ENCODE assay signal across 9 cellular contexts in the genomic region with DNA sequence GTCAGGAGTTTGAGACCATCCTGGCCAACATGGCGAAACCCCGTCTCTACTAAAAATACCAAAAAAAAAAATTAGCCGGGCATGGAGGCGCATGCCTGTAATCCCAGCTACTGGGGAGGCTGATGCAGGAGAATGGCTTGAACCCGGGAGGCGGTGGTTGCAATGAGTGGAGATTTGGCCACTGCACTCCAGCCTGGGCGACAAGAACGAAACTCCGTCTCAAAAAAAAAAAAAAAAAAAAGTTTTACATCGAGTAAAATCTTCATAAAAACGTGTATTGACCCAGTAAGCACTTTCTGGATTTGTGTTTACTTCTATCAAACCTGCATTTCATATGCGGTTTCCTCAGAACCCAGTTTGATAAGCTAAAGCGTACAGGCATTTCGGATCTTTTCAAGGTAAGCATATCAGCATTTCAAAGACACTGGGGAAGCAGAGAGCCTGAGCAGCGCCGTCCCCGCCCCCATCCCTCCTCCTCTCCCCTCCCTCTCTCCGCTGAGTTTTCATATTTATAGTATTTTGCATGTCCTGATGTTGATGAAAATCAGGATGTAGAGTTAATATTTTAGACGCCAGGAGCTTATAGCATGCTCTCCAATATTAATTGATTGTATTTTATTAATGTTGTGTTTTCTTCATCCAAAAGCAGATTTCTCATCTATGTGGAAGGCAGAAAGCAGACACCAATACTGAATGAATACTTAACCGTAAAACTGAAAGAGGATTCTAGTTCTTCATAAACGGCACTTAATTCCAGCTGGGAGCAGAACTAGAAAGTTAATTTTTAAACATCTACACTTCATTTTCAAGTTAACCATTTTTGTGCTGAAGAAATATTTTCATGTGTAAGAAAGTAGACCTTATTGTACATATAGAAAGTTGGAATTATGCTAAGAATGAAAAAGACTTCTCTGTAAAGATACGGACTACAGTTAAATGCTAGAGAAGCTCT. TPM values are rescaled to one million over a fixed set of nuclear protein-coding genes. Genes with fewer than 3 reads are reported as not detected.
DNase-seq lines count a peak whose midpoint lies in the region; ATAC-seq and TF ChIP-seq lines count a peak whose summit lies in the region.
"Had no signal": no experiment of that assay in that cellular context is flagged by ENCODE, and none has a peak within 500 bp of the region (broad histone marks: within the 10 kb centered on the region; RNA-seq: fewer than 3 reads in every experiment).

No MANE protein-coding gene starts in this region.

- H3K36me3 ChIP-seq in GM23338 (ENCODE audit: insufficient read depth): no peaks in the 10 kb centered on the region
- no peaks in the 10 kb centered on the region for H3K36me3 ChIP-seq in Panc1 (ENCODE audit: control insufficient read depth, insufficient read depth, low read length)

- peak; percentile 88 for ATAC-seq in GM23338
- peak; percentile 64 for ATAC-seq in Panc1
- no peak for ATAC-seq in GM18511 (IDR thresholded peaks at IDR 0.05; ENCODE audit: unreplicated experiment)
- ATAC-seq in HG02970 (IDR thresholded peaks at IDR 0.05; ENCODE audit: low FRiP score, unreplicated experiment): no peak
- no peak for ATAC-seq in GM18517 (IDR thresholded peaks at IDR 0.05; ENCODE audit: unreplicated experiment)

- H3F3A ChIP-seq in GM23338 (replicated peaks; ENCODE audit: low read depth): no peaks in the 10 kb centered on the region

- CTCF ChIA-PET in Panc1 (lab: Charles Lee): interaction anchor here (0.7 kb wide), 3 partner anchors 34 to 142 kb away, joined by 4 to 13 read pairs (median 12); no protein-coding TSS in a partner anchor

- intact Hi-C loops in Panc1 (cut with micrococcal nuclease; ENCODE audit: unreplicated experiment): no loop called here

- H3K4me3 Mint-ChIP-seq in GM23338: peak overlapping the region; percentile 48

- H3K4me2 ChIP-seq in GM23338: peak overlapping the region; percentile 50

- H3K4me3 ChIP-seq in GM23338: peak overlapping the region; percentile 11; the same call in 1 of the 2 replicates
- H3K4me3 ChIP-seq in Panc1 (ENCODE audit: low read depth in 2 of 2, low read length in 2 of 2): peak overlapping the region; percentile 25 to 38
- peak overlapping the region; percentile 55 for H3K4me3 ChIP-seq in fibroblast of villous mesenchyme (ENCODE audit: low read depth, low read length)
- peak overlapping the region; percentile 41 for H3K4me3 ChIP-seq in skeletal muscle cell (ENCODE audit: low read depth, low read length)

- DNase-seq in GM23338 (ENCODE audit: low spot score) (peak; percentile 61), Panc1 (ENCODE audit: low read depth, low spot score) (no peak), fibroblast of villous mesenchyme (ENCODE audit: low read depth) (peak; percentile 12), skeletal muscle cell (ENCODE audit: low read depth) (no peak), NCI-H2107 treated with DMSO at 0.1 percent for 48 hours (lab: John Stamatoyannopoulos, UW; ENCODE audit: unreplicated experiment) (no peak)

- in situ Hi-C loops in Panc1 (cut with HindIII; ENCODE audit: low pct_unique_long_range_greater_than_20kb, low sequenced_read_pairs): no loop called here

- BruUV-seq in Panc1 (replicated peaks; lab: Mats Ljungman, UMichigan): no TSS peak

- no peak overlapping the region for H3K27ac Mint-ChIP-seq in GM23338

- TF ChIP-seq CTCF in GM23338 (conservative IDR thresholded peaks at IDR 0.05; ENCODE audit: low read depth in 2 of 2): no peak
- TF ChIP-seq CTCF in Panc1 (IDR thresholded peaks at IDR 0.05): no peak
- TF ChIP-seq CTCF in fibroblast of villous mesenchyme (IDR thresholded peaks at IDR 0.05; ENCODE audit: insufficient read depth, low read depth, low read length): no peak

- no peaks in the 10 kb centered on the region for H3K79me2 ChIP-seq in GM23338 (replicated peaks; ENCODE audit: insufficient read depth)

- no peaks in the 10 kb centered on the region for H3K9me2 ChIP-seq in GM23338 (ENCODE audit: insufficient read depth)

- H4K20me1 ChIP-seq in GM23338 (replicated peaks; ENCODE audit: insufficient read depth): no peaks in the 10 kb centered on the region

- no peaks in the 10 kb centered on the region for H3K36me3 Mint-ChIP-seq in GM23338 (ENCODE audit: low read depth)

- peaks cover 14% of the 10 kb centered on the region for H3K4me1 Mint-ChIP-seq in GM23338

- peaks cover 11% of the 10 kb centered on the region; the same call in 1 of the 2 replicates for H3K4me1 ChIP-seq in GM23338 (ENCODE audit: insufficient read depth)
- H3K4me1 ChIP-seq in Panc1 (ENCODE audit: control insufficient read depth, insufficient read depth, low read length): peaks cover 3% of the 10 kb centered on the region; the same call in 1 of the 2 replicates

- POLR2A ChIA-PET in Panc1 (lab: Charles Lee): interaction anchor here (0.6 to 0.7 kb wide), 8 partner anchors 9 to 925 kb away, joined by 3 to 17 read pairs (median 6); a partner anchor contains a TSS

- no peaks in the 10 kb centered on the region for H3K9me3 ChIP-seq in Panc1 (ENCODE audit: control insufficient read depth, insufficient read depth, low read depth, low read length)

- H2AFZ ChIP-seq in GM23338: no peak overlapping the region

- H3K27ac ChIP-seq in GM23338 (ENCODE audit: low read depth) (no peak overlapping the region), Panc1 (ENCODE audit: low read length) (no peak overlapping the region)
- H3K27ac ChIP-seq: HL-60 had no signal

- H3K9me3 Mint-ChIP-seq in GM23338: no peaks in the 10 kb centered on the region

- peaks cover 12% of the 10 kb centered on the region; the same call in 1 of the 2 replicates for H3K27me3 ChIP-seq in GM23338 (ENCODE audit: insufficient read depth)
- no peaks in the 10 kb centered on the region for H3K27me3 ChIP-seq in Panc1 (ENCODE audit: control insufficient read depth, insufficient read depth, low read length)

- peaks cover 8% of the 10 kb centered on the region for H3K27me3 Mint-ChIP-seq in GM23338 (ENCODE audit: insufficient read depth, low read depth, poor library complexity)

TF ChIP-seq in GM23338, 12 proteins besides CTCF, POLR2A, EP300 and RAD21 (continues in another document):
- TF ChIP-seq STAT1 (IDR thresholded peaks at IDR 0.05; ENCODE audit: unreplicated experiment): no peak
- no peak for TF ChIP-seq POLR2AphosphoS5 (IDR thresholded peaks at IDR 0.05; ENCODE audit: low read depth)
- TF ChIP-seq NANOG (IDR thresholded peaks at IDR 0.05; ENCODE audit: borderline replicate concordance): no peak
- TF ChIP-seq, protein P1, sequence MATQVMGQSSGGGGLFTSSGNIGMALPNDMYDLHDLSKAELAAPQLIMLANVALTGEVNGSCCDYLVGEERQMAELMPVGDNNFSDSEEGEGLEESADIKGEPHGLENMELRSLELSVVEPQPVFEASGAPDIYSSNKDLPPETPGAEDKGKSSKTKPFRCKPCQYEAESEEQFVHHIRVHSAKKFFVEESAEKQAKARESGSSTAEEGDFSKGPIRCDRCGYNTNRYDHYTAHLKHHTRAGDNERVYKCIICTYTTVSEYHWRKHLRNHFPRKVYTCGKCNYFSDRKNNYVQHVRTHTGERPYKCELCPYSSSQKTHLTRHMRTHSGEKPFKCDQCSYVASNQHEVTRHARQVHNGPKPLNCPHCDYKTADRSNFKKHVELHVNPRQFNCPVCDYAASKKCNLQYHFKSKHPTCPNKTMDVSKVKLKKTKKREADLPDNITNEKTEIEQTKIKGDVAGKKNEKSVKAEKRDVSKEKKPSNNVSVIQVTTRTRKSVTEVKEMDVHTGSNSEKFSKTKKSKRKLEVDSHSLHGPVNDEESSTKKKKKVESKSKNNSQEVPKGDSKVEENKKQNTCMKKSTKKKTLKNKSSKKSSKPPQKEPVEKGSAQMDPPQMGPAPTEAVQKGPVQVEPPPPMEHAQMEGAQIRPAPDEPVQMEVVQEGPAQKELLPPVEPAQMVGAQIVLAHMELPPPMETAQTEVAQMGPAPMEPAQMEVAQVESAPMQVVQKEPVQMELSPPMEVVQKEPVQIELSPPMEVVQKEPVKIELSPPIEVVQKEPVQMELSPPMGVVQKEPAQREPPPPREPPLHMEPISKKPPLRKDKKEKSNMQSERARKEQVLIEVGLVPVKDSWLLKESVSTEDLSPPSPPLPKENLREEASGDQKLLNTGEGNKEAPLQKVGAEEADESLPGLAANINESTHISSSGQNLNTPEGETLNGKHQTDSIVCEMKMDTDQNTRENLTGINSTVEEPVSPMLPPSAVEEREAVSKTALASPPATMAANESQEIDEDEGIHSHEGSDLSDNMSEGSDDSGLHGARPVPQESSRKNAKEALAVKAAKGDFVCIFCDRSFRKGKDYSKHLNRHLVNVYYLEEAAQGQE (IDR thresholded peaks at IDR 0.05; ENCODE audit: unreplicated experiment): no peak
- no peak for TF ChIP-seq EZH2 (IDR thresholded peaks at IDR 0.05; ENCODE audit: low read depth, unreplicated experiment)
- no peak for TF ChIP-seq ZNF331 (CRISPR knock-in tag; IDR thresholded peaks at IDR 0.05; ENCODE audit: low read depth)
- TF ChIP-seq EZH2phosphoT487 (IDR thresholded peaks at IDR 0.05; ENCODE audit: unreplicated experiment): no peak

RNA-seq across cellular contexts. Expression of a gene that starts 9.2 kb away (rescaled TPM):
- 19.9 and 22.1 TPM in 2 replicates for total RNA-seq in GM23338 (2014; rRNA removed; shearing (Covaris generic))
- polyA plus RNA-seq in GM23338 (2016; fragmentation: Nextera tagmentation; extraction: Ambion mirVana): 6.7 and 8.0 TPM in 2 replicates
- total RNA-seq in Panc1 (2021; ENCODE audit: unreplicated experiment) (36.7 TPM), fibroblast of villous mesenchyme (11.2 and 11.9 TPM in 2 replicates)
- 32.8 TPM for polyA plus RNA-seq in Panc1 (2012; ENCODE audit: insufficient read length)

RNA-seq across cellular contexts. Expression of a gene that starts 51.7 kb away (rescaled TPM):
- total RNA-seq in GM23338 (2014; rRNA removed; shearing (Covaris generic)): 0.16 and 0.31 TPM in 2 replicates
- polyA plus RNA-seq in GM23338 (2016; fragmentation: Nextera tagmentation; extraction: Ambion mirVana): 0.13 and 0.61 TPM in 2 replicates
- total RNA-seq in Panc1 (2021; ENCODE audit: unreplicated experiment) (0.44 TPM), fibroblast of villous mesenchyme (0.32 and 0.86 TPM in 2 replicates)
- 0.06 TPM for polyA plus RNA-seq in Panc1 (2012; ENCODE audit: insufficient read length)

Comparison
In these comparisons a context has a peak if more than half of its experiments do, and no peak if none do; other contexts are left out.
1. ATAC-seq: peak in GM23338 (single experiment) and Panc1 (single experiment); none in GM18511 (single experiment), HG02970 (single experiment) and GM18517 (single experiment).
2. DNase-seq: peak in GM23338 (single experiment) and fibroblast of villous mesenchyme (single experiment); none in Panc1 (single experiment), skeletal muscle cell (single experiment) and NCI-H2107 treated with DMSO at 0.1 percent for 48 hours (single experiment).
3. Peak in every context shown above with its lines, with median percentiles within 50 percentile points of each other: H3K4me3 ChIP-seq.